8 cellular contexts compared by ENCODE assay signal in genomic region chr6:28383235-28384142, GRCh38. TPM values are rescaled to one million over a fixed set of nuclear protein-coding genes. Genes with fewer than 3 reads are reported as not detected.
DNase-seq lines count a peak whose midpoint lies in the region; ATAC-seq, FAIRE-seq and TF ChIP-seq lines count a peak whose summit lies in the region.

No MANE protein-coding gene starts in this region.

- H2BK20ac ChIP-seq in H1 (ENCODE audit: low read length): no peak overlapping the region

- no peak overlapping the region for H3K18ac ChIP-seq in H1 (ENCODE audit: extremely low read depth, low read length)

- peaks cover 0 to 12% of the 10 kb centered on the region in 2 experiments; a peak in 1 of 4 replicates for H3K79me2 ChIP-seq in H1 (ENCODE audit: control insufficient read depth in 1 of 2, insufficient read depth in 2 of 2, low read length in 2 of 2)

- peak overlapping the region; percentile 9 to 60 (median 56) for H3K9ac ChIP-seq in H1 (replicated peaks in 1 of 4; ENCODE audit: extremely low read depth in 1 of 4, low read depth in 3 of 4, low read length in 3 of 4)

- H4K8ac ChIP-seq in H1 (ENCODE audit: extremely low read depth, insufficient read depth, low read length): peak overlapping the region; percentile 35; the same call in 1 of the 2 replicates

- POLR2A ChIA-PET in H1 (lab: Charles Lee; ENCODE audit: partially characterized antibody): interaction anchor here (0.8 to 6.2 kb wide), 15 partner anchors 12 to 246 kb away, joined by 3 to 62 read pairs (median 5); partner anchors contain the start of genes ZKSCAN3, ZKSCAN4, ZSCAN12 and ZSCAN26

- H2BK5ac ChIP-seq in H1 (ENCODE audit: low read depth, low read length): no peak overlapping the region

- no peak overlapping the region for H2BK15ac ChIP-seq in H1 (ENCODE audit: low read length)

- peaks cover 2 to 3% of the 10 kb centered on the region in 2 experiments for H4K20me1 ChIP-seq in H1 (replicated peaks in 1 of 2; ENCODE audit: control insufficient read depth in 1 of 2, insufficient read depth in 2 of 2, low read length in 2 of 2)

- peak overlapping the region; percentile 60 to 80 for H3K4me2 ChIP-seq in H1 (ENCODE audit: insufficient read depth in 1 of 2, low read depth in 2 of 2, low read length in 2 of 2)

- H3K23me2 ChIP-seq in H1 (ENCODE audit: low read depth, low read length): no peaks in the 10 kb centered on the region

- no peak overlapping the region for H2BK12ac ChIP-seq in H1 (ENCODE audit: low read depth, low read length)

- H3K79me1 ChIP-seq in H1 (ENCODE audit: low read depth, low read length): no peaks in the 10 kb centered on the region; the same call in 1 of the 2 replicates

- H3K4me3 ChIP-seq in WI38 (ENCODE audit: low read depth, low read length) (peak overlapping the region; percentile 54), H1 (ENCODE audit: extremely low read depth in 1 of 4, insufficient read depth in 2 of 4, low read depth in 3 of 4, low read length in 4 of 4) (peak overlapping the region; percentile 52 to 68 (median 61)), lower leg skin (ENCODE audit: low read depth, poor library complexity, severe bottlenecking) (peak overlapping the region; percentile 8)

- no peak overlapping the region for H4K91ac ChIP-seq in H1 (replicated peaks; ENCODE audit: insufficient read length, low read length)

- no peak; a peak in 1 of 3 replicates for TF ChIP-seq EP300 in H1 (IDR thresholded peaks at IDR 0.05; ENCODE audit: borderline replicate concordance in 1 of 2, low read depth in 2 of 2, low read length in 2 of 2)

- H3K9me3 ChIP-seq in H1 (ENCODE audit: insufficient read depth in 2 of 2, low read depth in 1 of 2, low read length in 1 of 2): no peaks in the 10 kb centered on the region; a peak in 1 of 4 replicates

- WGBS in H1 (ENCODE audit: extremely low coverage in 1 of 2, insufficient coverage in 1 of 2, insufficient read length in 1 of 2, insufficient replicate concordance in 2 of 2, low coverage in 1 of 2, low lambda C conversion rate in 2 of 2, missing lambda C conversion rate in 1 of 2), 2 experiments: 12% methylated on average over 31 of the region's 31 CpGs; no CpG with 5 or more reads in 1 of the 2 experiments
- WGBS in lower leg skin, 2 donors: 23 to 26% methylated on average over 30 to 31 of the region's 31 CpGs

- H3K23ac ChIP-seq in H1 (ENCODE audit: insufficient read length): no peak overlapping the region

- H3K56ac ChIP-seq in H1 (replicated peaks; ENCODE audit: insufficient read length, low read depth, low read length): no peak overlapping the region

- intact Hi-C loops in lower leg skin (cut with DNase I; ENCODE audit: low total_unique reads): no loop called here

- H4K5ac ChIP-seq in H1 (ENCODE audit: insufficient read length, low read depth, low read length): peak overlapping the region; percentile 47

- ATAC-seq in GM21786 (IDR thresholded peaks at IDR 0.05; ENCODE audit: unreplicated experiment): peak; percentile 85

- TF ChIP-seq POLR2A in H1 (IDR thresholded peaks at IDR 0.05; ENCODE audit: control extremely low read depth in 1 of 2, low read depth in 2 of 2, low read length in 2 of 2): peak; percentile 76 to 83
- TF ChIP-seq POLR2A in lower leg skin (IDR thresholded peaks at IDR 0.05): no peak

- H2BK120ac ChIP-seq in H1 (replicated peaks; ENCODE audit: low read depth, low read length): no peak overlapping the region

- no peaks in the 10 kb centered on the region for H3K27me3 ChIP-seq in H1 (replicated peaks in 1 of 4; ENCODE audit: control insufficient read depth in 3 of 4, extremely low read depth in 1 of 4, insufficient read depth in 3 of 4, low read length in 3 of 4)

- TF ChIP-seq CTCF in GM10266 (IDR thresholded peaks at IDR 0.05; ENCODE audit: control insufficient read depth, insufficient read depth, low read depth, missing control alignments) (peak; percentile 22), WI38 (IDR thresholded peaks at IDR 0.05; ENCODE audit: low read depth, low read length) (0 out of 2 replicates have a peak, but pooled peaks have one; percentile 33), H1 (IDR thresholded peaks at IDR 0.05; ENCODE audit: control extremely low read depth in 1 of 3, insufficient read depth in 1 of 3, low read depth in 1 of 3, low read length in 3 of 3) (peak; percentile 33 to 61 (median 46)), lower leg skin (IDR thresholded peaks at IDR 0.05) (peak in 1 of 3 donors; percentile 22)

- H3K14ac ChIP-seq in H1 (ENCODE audit: insufficient read length): no peak overlapping the region

- FAIRE-seq in H1 (lab: Jason Lieb, UNC): peak; percentile 95

- no peak overlapping the region for H3K4ac ChIP-seq in H1 (replicated peaks; ENCODE audit: insufficient read length, low read depth, low read length)

- no peak overlapping the region for H2AK5ac ChIP-seq in H1 (ENCODE audit: low read depth, low read length)

- peaks cover 3 to 52% (median 21%) of the 10 kb centered on the region in 4 experiments for H3K36me3 ChIP-seq in H1 (ENCODE audit: control insufficient read depth in 2 of 4, insufficient read depth in 4 of 4, low read length in 3 of 4)

- peaks cover 0 to 3% (median 1%) of the 10 kb centered on the region in 4 experiments; a peak in 3 of 7 replicates for H3K4me1 ChIP-seq in H1 (replicated peaks in 1 of 4; ENCODE audit: control insufficient read depth in 3 of 4, insufficient read depth in 4 of 4, low read length in 3 of 4)

- TF ChIP-seq RAD21 in H1 (IDR thresholded peaks at IDR 0.05 in 1 of 2, conservative IDR thresholded peaks at IDR 0.05 in 1 of 2; ENCODE audit: low read depth in 2 of 2, low read length in 2 of 2): peak; percentile 53; a peak in 3 of 4 replicates

- CTCF ChIA-PET in H1 (lab: Charles Lee; ENCODE audit: partially characterized antibody): interaction anchor here (0.7 to 5.1 kb wide), 17 partner anchors 8 to 261 kb away, joined by 3 to 34 read pairs (median 4); partner anchors contain the start of genes GPX6 and ZSCAN12

- H2AFZ ChIP-seq in H1 (ENCODE audit: low read length): peak overlapping the region; percentile 24; the same call in 1 of the 2 replicates

- peak overlapping the region; percentile 41; the same call in 1 of the 2 replicates for H3K27ac ChIP-seq in H1 (ENCODE audit: low read depth, low read length)

- DNase-seq in GM10266 (ENCODE audit: extremely low spot score): peak; percentile 74
- DNase-seq in Kasumi-1 (lab: John Stamatoyannopoulos, UW): peak; percentile 91 to 96
- peak; percentile 87 to 94 for DNase-seq in H1 (ENCODE audit: low read depth in 1 of 2, low spot score in 2 of 2)
- peak; percentile 77 to 94 for DNase-seq in lower leg skin (ENCODE audit: low spot score in 2 of 2)
- peak; percentile 25 to 41 for DNase-seq in stimulated activated CD4-positive, alpha-beta T cell treated with anti-CD3 and anti-CD28 coated beads, Interleukin-4, amount 100 ng/mL, for 4 hours
- DNase-seq in COLO829 (ENCODE audit: low spot score): no peak

TF ChIP-seq in H1, 55 proteins besides CTCF, POLR2A, EP300 and RAD21 (continues in another document):
- TF ChIP-seq HDAC2 (IDR thresholded peaks at IDR 0.05; ENCODE audit: borderline replicate concordance in 1 of 2, low read depth in 2 of 2, low read length in 2 of 2) (0 out of 4 replicates have a peak, but pooled peaks of 1 of the 2 experiments have one; percentile 46), JUN (IDR thresholded peaks at IDR 0.05; ENCODE audit: low read depth, low read length) (no peak)

RNA-seq across cellular contexts. Expression of gene ZSCAN12, which starts 16.1 kb away (rescaled TPM):
- 8.6 and 9.6 TPM in 2 replicates for total RNA-seq in H1 (2021; fragmentation: NEBNext Ultra II Directional; extraction: Animal tissue kit (Norgen Biotek cat#: 25700))
- polyA plus RNA-seq in H1 (2011; rRNA removed): 2.0 and 2.2 TPM in 2 replicates
- polyA plus RNA-seq in H1 (2011; cell fraction: cytosol; rRNA removed): 3.3 TPM
- 3.3 TPM for polyA plus RNA-seq in H1 (2011; cell fraction: nucleus; rRNA removed)
- polyA plus RNA-seq in H1 (2012, experiment 1 of 2): 3.3 to 5.7 TPM (median 4.3 TPM) in 4 replicates
- polyA plus RNA-seq in H1 (2012, experiment 2 of 2): 0.43 TPM
- 4.2 TPM for polyA plus RNA-seq in H1 (2013, experiment 1 of 2)
- polyA plus RNA-seq in H1 (2013, experiment 2 of 2): 4.2 TPM
- 8.4 and 12.5 TPM in 2 replicates for polyA minus RNA-seq in H1 (2011; rRNA and poly(A)+ RNA removed)
- polyA minus RNA-seq in H1 (2011; cell fraction: cytosol; rRNA and poly(A)+ RNA removed): 5.0 TPM
- 14.5 TPM for polyA minus RNA-seq in H1 (2011; cell fraction: nucleus; rRNA and poly(A)+ RNA removed)
- total RNA-seq in lower leg skin: 1 to 10 TPM; 2.7 to 5.5 (median 4.0) TPM

RNA-seq across cellular contexts. Expression of gene ZKSCAN3, which starts 33.7 kb away (rescaled TPM):
- total RNA-seq in H1 (2021; fragmentation: NEBNext Ultra II Directional; extraction: Animal tissue kit (Norgen Biotek cat#: 25700)): 9.2 and 9.8 TPM in 2 replicates
- polyA plus RNA-seq in H1 (2011; rRNA removed): 2.7 TPM in 2 replicates
- polyA plus RNA-seq in H1 (2011; cell fraction: cytosol; rRNA removed): 3.4 TPM
- polyA plus RNA-seq in H1 (2011; cell fraction: nucleus; rRNA removed): 2.5 TPM
- polyA plus RNA-seq in H1 (2012, experiment 1 of 2): 5.1 to 6.0 TPM (median 5.4 TPM) in 4 replicates
- 1.6 TPM for polyA plus RNA-seq in H1 (2012, experiment 2 of 2)
- polyA plus RNA-seq in H1 (2013, experiment 1 of 2): 3.7 TPM
- 3.6 TPM for polyA plus RNA-seq in H1 (2013, experiment 2 of 2)
- 3.8 and 5.1 TPM in 2 replicates for polyA minus RNA-seq in H1 (2011; rRNA and poly(A)+ RNA removed)
- polyA minus RNA-seq in H1 (2011; cell fraction: cytosol; rRNA and poly(A)+ RNA removed): 2.9 TPM
- polyA minus RNA-seq in H1 (2011; cell fraction: nucleus; rRNA and poly(A)+ RNA removed): 4.7 TPM
- total RNA-seq in lower leg skin: 1 to 10 TPM; 2.9 to 6.7 (median 4.3) TPM

RNA-seq across cellular contexts. Expression of gene ZSCAN31, which starts 47.5 kb away (rescaled TPM):
- 7.0 and 8.8 TPM in 2 replicates for total RNA-seq in H1 (2021; fragmentation: NEBNext Ultra II Directional; extraction: Animal tissue kit (Norgen Biotek cat#: 25700))
- 1.2 and 1.9 TPM in 2 replicates for polyA plus RNA-seq in H1 (2011; rRNA removed)
- polyA plus RNA-seq in H1 (2011; cell fraction: cytosol; rRNA removed): 3.6 TPM
- 3.8 TPM for polyA plus RNA-seq in H1 (2011; cell fraction: nucleus; rRNA removed)
- polyA plus RNA-seq in H1 (2012, experiment 1 of 2): 4.4 to 8.0 TPM (median 6.2 TPM) in 4 replicates
- polyA plus RNA-seq in H1 (2012, experiment 2 of 2): 0.67 TPM
- 4.4 TPM for polyA plus RNA-seq in H1 (2013, experiment 1 of 2)
- 3.3 TPM for polyA plus RNA-seq in H1 (2013, experiment 2 of 2)
- 13.2 and 13.8 TPM in 2 replicates for polyA minus RNA-seq in H1 (2011; rRNA and poly(A)+ RNA removed)
- 3.4 TPM for polyA minus RNA-seq in H1 (2011; cell fraction: cytosol; rRNA and poly(A)+ RNA removed)
- polyA minus RNA-seq in H1 (2011; cell fraction: nucleus; rRNA and poly(A)+ RNA removed): 6.1 TPM
- 10 to 100 TPM in 2 of 4 donors, 1 to 10 TPM in 2; 3.6 to 19.4 (median 7.0) TPM for total RNA-seq in lower leg skin

RNA-seq across cellular contexts. Expression of gene ZSCAN23, which starts 59.8 kb away (rescaled TPM):
- 4.2 and 5.3 TPM in 2 replicates for total RNA-seq in H1 (2021; fragmentation: NEBNext Ultra II Directional; extraction: Animal tissue kit (Norgen Biotek cat#: 25700))
- polyA plus RNA-seq in H1 (2011; rRNA removed): 0.61 and 0.74 TPM in 2 replicates
- polyA plus RNA-seq in H1 (2011; cell fraction: cytosol; rRNA removed): 2.3 TPM
- polyA plus RNA-seq in H1 (2011; cell fraction: nucleus; rRNA removed): 3.8 TPM
- polyA plus RNA-seq in H1 (2012, experiment 1 of 2): 2.7 to 3.8 TPM (median 3.2 TPM) in 4 replicates
- polyA plus RNA-seq in H1 (2012, experiment 2 of 2): 0.17 TPM
- polyA plus RNA-seq in H1 (2013, experiment 1 of 2): 1.8 TPM
- polyA plus RNA-seq in H1 (2013, experiment 2 of 2): 1.1 TPM
- 11.3 and 11.8 TPM in 2 replicates for polyA minus RNA-seq in H1 (2011; rRNA and poly(A)+ RNA removed)
- polyA minus RNA-seq in H1 (2011; cell fraction: cytosol; rRNA and poly(A)+ RNA removed): 5.5 TPM
- 9.7 TPM for polyA minus RNA-seq in H1 (2011; cell fraction: nucleus; rRNA and poly(A)+ RNA removed)
- total RNA-seq in lower leg skin: 1 to 10 TPM in 1 of 4 donors, under 1 TPM in 2, not detected in 1; 0.25 to 1.2 (median 0.65) TPM

Comparison
In these comparisons a context has a peak if more than half of its experiments do, and no peak if none do; other contexts are left out.
1. H3K4me3 ChIP-seq: peak in every context shown above with its lines; median percentile 61 in H1; 54 in WI38; 8 in lower leg skin.
2. POLR2A ChIP-seq: peak in H1 (2 of 2); none in lower leg skin (0 of 2).